In the genomic region with DNA sequence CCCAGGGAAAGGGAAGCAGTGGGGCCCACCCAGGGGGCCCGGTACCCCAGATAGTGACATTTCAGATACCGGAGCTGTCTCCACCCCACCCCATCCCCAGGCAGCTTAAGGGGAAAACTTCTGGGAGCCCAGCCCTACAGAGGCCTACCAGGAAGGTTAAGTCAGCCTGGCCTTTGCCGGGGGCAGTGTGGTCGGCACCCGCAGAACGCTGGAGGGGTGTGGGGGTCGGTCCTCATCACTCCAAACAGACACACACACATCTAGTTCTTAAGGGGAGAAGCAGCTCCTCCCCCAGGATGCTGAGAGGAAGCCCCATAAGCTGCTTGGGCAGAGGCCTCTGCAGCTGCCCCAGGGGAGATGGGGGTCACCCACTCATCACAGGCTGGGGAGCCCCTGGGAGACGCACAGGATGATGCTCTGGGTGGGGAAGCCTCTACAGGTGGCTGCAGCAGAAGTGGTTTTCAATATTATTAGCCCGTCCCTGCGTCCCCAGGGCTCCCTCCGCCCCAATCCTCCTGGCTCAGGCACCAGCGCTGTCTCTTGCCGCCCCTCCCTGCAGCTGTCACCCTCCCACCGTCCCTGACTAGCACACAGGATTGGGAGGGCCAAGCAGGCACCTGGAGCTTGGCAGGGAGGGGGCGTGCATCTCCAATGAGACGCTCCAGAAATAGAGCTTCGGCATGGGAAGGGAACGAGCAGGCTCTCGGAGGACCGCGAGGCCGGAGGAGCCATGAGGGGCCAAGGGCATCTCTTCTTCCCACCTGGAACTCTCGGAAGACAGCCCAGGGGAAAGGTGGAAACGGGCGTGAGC, we compare ENCODE assay signal across 10 cellular contexts. TPM values are rescaled to one million over a fixed set of nuclear protein-coding genes. Genes with fewer than 3 reads are reported as not detected.
DNase-seq lines count a peak whose midpoint lies in the region; ATAC-seq, FAIRE-seq and TF ChIP-seq lines count a peak whose summit lies in the region.
"Had no signal": no experiment of that assay in that cellular context is flagged by ENCODE, and none has a peak within 500 bp of the region (broad histone marks: within the 10 kb centered on the region; RNA-seq: fewer than 3 reads in every experiment).

No MANE protein-coding gene starts in this region.

- no peak for TF ChIP-seq EP300 in H1 (IDR thresholded peaks at IDR 0.05; ENCODE audit: borderline replicate concordance in 1 of 2, low read depth in 2 of 2, low read length in 2 of 2)

- H3K4me2 ChIP-seq in Loucy (ENCODE audit: low read depth, low read length, poor library complexity, severe bottlenecking) (peak overlapping the region; percentile 3), H1 (ENCODE audit: insufficient read depth in 1 of 2, low read depth in 2 of 2, low read length in 2 of 2) (peak overlapping the region; percentile 57 to 58; a peak in 3 of 4 replicates), MM.1S (ENCODE audit: low read depth, low read length) (no peak overlapping the region)

- H3K79me1 ChIP-seq in H1 (ENCODE audit: low read depth, low read length): no peaks in the 10 kb centered on the region; the same call in 1 of the 2 replicates

- H3K14ac ChIP-seq in H1 (ENCODE audit: insufficient read length): no peak overlapping the region

- no peak overlapping the region for H4K8ac ChIP-seq in H1 (ENCODE audit: extremely low read depth, insufficient read depth, low read length)

- no peak overlapping the region for H2BK120ac ChIP-seq in H1 (replicated peaks; ENCODE audit: low read depth, low read length)

- no peak overlapping the region for H2AK5ac ChIP-seq in H1 (ENCODE audit: low read depth, low read length)

- H3K27ac ChIP-seq in right atrium auricular region (peak overlapping the region; percentile 67 to 79), heart left ventricle (peak overlapping the region in 3 of 12 donors; percentile 67 to 84 (median 79)), H1 (ENCODE audit: low read depth, low read length) (no peak overlapping the region), uterus (peak overlapping the region; percentile 79 to 93), MM.1S (ENCODE audit: low read length) (no peak overlapping the region)

- CTCF ChIA-PET in H1 (lab: Charles Lee; ENCODE audit: partially characterized antibody): interaction anchor here (0.5 to 1.8 kb wide), 15 partner anchors 12 to 1064 kb away, joined by 3 to 10 read pairs (median 3); no protein-coding TSS in a partner anchor

- H4K91ac ChIP-seq in H1 (replicated peaks; ENCODE audit: insufficient read length, low read length): no peak overlapping the region

- no peak overlapping the region for H3K4ac ChIP-seq in H1 (replicated peaks; ENCODE audit: insufficient read length, low read depth, low read length)

- H3K36me3 ChIP-seq in right atrium auricular region: no peaks in the 10 kb centered on the region
- no peaks in the 10 kb centered on the region for H3K36me3 ChIP-seq in heart left ventricle
- no peaks in the 10 kb centered on the region for H3K36me3 ChIP-seq in Loucy (ENCODE audit: insufficient read depth, low read length)
- H3K36me3 ChIP-seq in H1 (ENCODE audit: control insufficient read depth in 2 of 4, insufficient read depth in 4 of 4, low read length in 3 of 4): no peaks in the 10 kb centered on the region
- no peaks in the 10 kb centered on the region for H3K36me3 ChIP-seq in uterus
- H3K36me3 ChIP-seq in MM.1S (replicated peaks; ENCODE audit: insufficient read depth, low read length): no peaks in the 10 kb centered on the region
- H3K36me3 ChIP-seq: thoracic aorta had no signal

- ATAC-seq in heart left ventricle (no peak), HG03039 (IDR thresholded peaks at IDR 0.05; ENCODE audit: unreplicated experiment) (no peak)

- H3K4me1 ChIP-seq in right atrium auricular region: peaks cover 0 to 63% of the 10 kb centered on the region in 2 donors
- peaks cover 8 to 88% (median 57%) of the 10 kb centered on the region in 12 donors for H3K4me1 ChIP-seq in heart left ventricle
- peaks cover 44% of the 10 kb centered on the region for H3K4me1 ChIP-seq in Loucy (ENCODE audit: insufficient read depth, low read length, poor library complexity, severe bottlenecking)
- peaks cover 0 to 20% (median 10%) of the 10 kb centered on the region in 4 experiments; a peak in 6 of 7 replicates for H3K4me1 ChIP-seq in H1 (replicated peaks in 1 of 4; ENCODE audit: control insufficient read depth in 3 of 4, insufficient read depth in 4 of 4, low read length in 3 of 4)
- peaks cover 0 to 11% of the 10 kb centered on the region in 2 donors for H3K4me1 ChIP-seq in uterus
- no peaks in the 10 kb centered on the region for H3K4me1 ChIP-seq in MM.1S (ENCODE audit: low read length)

- H4K20me1 ChIP-seq in Loucy (ENCODE audit: insufficient read depth, low read length, poor library complexity, severe bottlenecking) (no peaks in the 10 kb centered on the region), H1 (replicated peaks in 1 of 2; ENCODE audit: control insufficient read depth in 1 of 2, insufficient read depth in 2 of 2, low read length in 2 of 2) (peaks cover 4 to 6% of the 10 kb centered on the region in 2 experiments), MM.1S (ENCODE audit: insufficient read depth, low read length) (no peaks in the 10 kb centered on the region)

- no peak overlapping the region; the same call in 1 of the 2 replicates for H2BK5ac ChIP-seq in H1 (ENCODE audit: low read depth, low read length)

- peak overlapping the region; percentile 84; the same call in 1 of the 2 replicates for H2BK12ac ChIP-seq in H1 (ENCODE audit: low read depth, low read length)

- H3K56ac ChIP-seq in H1 (replicated peaks; ENCODE audit: insufficient read length, low read depth, low read length): no peak overlapping the region

- TF ChIP-seq POLR2A in heart left ventricle (IDR thresholded peaks at IDR 0.05) (no peak), H1 (IDR thresholded peaks at IDR 0.05; ENCODE audit: control extremely low read depth in 1 of 2, low read depth in 2 of 2, low read length in 2 of 2) (no peak), uterus (IDR thresholded peaks at IDR 0.05) (no peak)

- H3K9me2 ChIP-seq in Loucy (replicated peaks; ENCODE audit: low read depth, low read length): no peaks in the 10 kb centered on the region
- H3K9me2 ChIP-seq in MM.1S (replicated peaks; ENCODE audit: insufficient read depth, low read length): no peaks in the 10 kb centered on the region

- DNase-seq in right atrium auricular region (ENCODE audit: low spot score) (no peak), heart left ventricle (no peak), H1 (ENCODE audit: low read depth in 1 of 2, low spot score in 2 of 2) (peak in 1 of 2 experiments; percentile 69), uterus (no peak), NCI-H2029 treated with DMSO at 0.1 percent for 48 hours (lab: John Stamatoyannopoulos, UW) (no peak), MM.1S (no peak)
- DNase-seq: Calu3 had no signal

- H3K79me2 ChIP-seq in Loucy (ENCODE audit: insufficient read depth, low read length) (no peaks in the 10 kb centered on the region), H1 (ENCODE audit: control insufficient read depth in 1 of 2, insufficient read depth in 2 of 2, low read length in 2 of 2) (peaks cover 0 to 2% of the 10 kb centered on the region in 2 experiments; a peak in 1 of 4 replicates), MM.1S (ENCODE audit: low read length) (no peaks in the 10 kb centered on the region)

- no peak overlapping the region for H2BK15ac ChIP-seq in H1 (ENCODE audit: low read length)

- H2BK20ac ChIP-seq in H1 (ENCODE audit: low read length): no peak overlapping the region

- H3K4me3 ChIP-seq in right atrium auricular region: no peak overlapping the region
- H3K4me3 ChIP-seq in heart left ventricle: no peak overlapping the region
- no peak overlapping the region for H3K4me3 ChIP-seq in Loucy (ENCODE audit: low read length, poor library complexity, severe bottlenecking)
- H3K4me3 ChIP-seq in H1 (ENCODE audit: extremely low read depth in 1 of 4, insufficient read depth in 2 of 4, low read depth in 3 of 4, low read length in 4 of 4): peak overlapping the region in 1 of 4 experiments; percentile 21; a peak in 1 of 8 replicates
- H3K4me3 ChIP-seq in uterus: no peak overlapping the region
- H3K4me3 ChIP-seq in MM.1S (ENCODE audit: low read length): no peak overlapping the region

- no peaks in the 10 kb centered on the region for H3K27me3 ChIP-seq in right atrium auricular region
- H3K27me3 ChIP-seq in heart left ventricle: no peaks in the 10 kb centered on the region
- no peaks in the 10 kb centered on the region for H3K27me3 ChIP-seq in Loucy (ENCODE audit: insufficient read depth, low read length, poor library complexity, severe bottlenecking)
- H3K27me3 ChIP-seq in H1 (replicated peaks in 1 of 4; ENCODE audit: control insufficient read depth in 3 of 4, extremely low read depth in 1 of 4, insufficient read depth in 3 of 4, low read length in 3 of 4): peaks cover 0 to 28% (median 19%) of the 10 kb centered on the region in 4 experiments; a peak in 5 of 7 replicates
- H3K27me3 ChIP-seq in uterus: no peaks in the 10 kb centered on the region
- peaks cover 93% of the 10 kb centered on the region for H3K27me3 ChIP-seq in MM.1S (replicated peaks; ENCODE audit: insufficient read depth, low read length)

- H3K9me3 ChIP-seq in right atrium auricular region (no peaks in the 10 kb centered on the region), heart left ventricle (no peaks in the 10 kb centered on the region), Loucy (ENCODE audit: insufficient read depth, low read depth, low read length) (no peaks in the 10 kb centered on the region), H1 (ENCODE audit: insufficient read depth in 2 of 2, low read depth in 1 of 2, low read length in 1 of 2) (no peaks in the 10 kb centered on the region), uterus (no peaks in the 10 kb centered on the region), MM.1S (replicated peaks; ENCODE audit: insufficient read depth, low read length) (no peaks in the 10 kb centered on the region)
- H3K9me3 ChIP-seq: thoracic aorta had no signal

- no peak for TF ChIP-seq RAD21 in H1 (IDR thresholded peaks at IDR 0.05 in 1 of 2, conservative IDR thresholded peaks at IDR 0.05 in 1 of 2; ENCODE audit: low read depth in 2 of 2, low read length in 2 of 2)

- WGBS in heart left ventricle, 4 donors: 61 to 68% (median 64%) methylated on average over 13 to 25 of the region's 25 CpGs
- WGBS in H1 (ENCODE audit: extremely low coverage in 1 of 2, insufficient coverage in 1 of 2, insufficient read length in 1 of 2, insufficient replicate concordance in 2 of 2, low coverage in 1 of 2, low lambda C conversion rate in 2 of 2, missing lambda C conversion rate in 1 of 2), 2 experiments: 43% methylated on average over 25 of the region's 25 CpGs; no CpG with 5 or more reads in 1 of the 2 experiments

- TF ChIP-seq CTCF in right atrium auricular region (IDR thresholded peaks at IDR 0.05): no peak
- TF ChIP-seq CTCF in heart left ventricle (IDR thresholded peaks at IDR 0.05): no peak
- no peak for TF ChIP-seq CTCF in Loucy (conservative IDR thresholded peaks at IDR 0.05; ENCODE audit: low read length)
- no peak for TF ChIP-seq CTCF in H1 (IDR thresholded peaks at IDR 0.05; ENCODE audit: control extremely low read depth in 1 of 3, insufficient read depth in 1 of 3, low read depth in 1 of 3, low read length in 3 of 3)
- TF ChIP-seq CTCF in uterus (IDR thresholded peaks at IDR 0.05): no peak
- no peak for TF ChIP-seq CTCF in MM.1S (IDR thresholded peaks at IDR 0.05; ENCODE audit: low read length)

- H2AFZ ChIP-seq in Loucy (ENCODE audit: low read length) (no peak overlapping the region), H1 (ENCODE audit: low read length) (no peak overlapping the region), MM.1S (ENCODE audit: low read length) (no peak overlapping the region)

- no peak overlapping the region for H3K23ac ChIP-seq in H1 (ENCODE audit: insufficient read length)

- H3K18ac ChIP-seq in H1 (ENCODE audit: extremely low read depth, low read length): peak overlapping the region; percentile 2; the same call in 1 of the 2 replicates

- POLR2A ChIA-PET in H1 (lab: Charles Lee; ENCODE audit: partially characterized antibody): interaction anchor here (0.8 to 1.6 kb wide), 2 partner anchors 17 to 20 kb away, joined by 4 to 5 read pairs; no protein-coding TSS in a partner anchor

- intact Hi-C loops in heart left ventricle (cut with DNase I) (loop anchor here in 1 of 10 donors (10.0 kb wide), 1 partner anchor 126 kb away; no protein-coding TSS in a partner anchor), uterus (cut with DNase I; ENCODE audit: low total_unique reads) (no loop called here)

- H3F3A ChIP-seq in Loucy (ENCODE audit: low read depth): no peaks in the 10 kb centered on the region
- no peaks in the 10 kb centered on the region for H3F3A ChIP-seq in MM.1S (ENCODE audit: insufficient read depth, low read length)

- no peak for FAIRE-seq in H1 (lab: Jason Lieb, UNC)

- no peak overlapping the region for H4K5ac ChIP-seq in H1 (ENCODE audit: insufficient read length, low read depth, low read length)

- H3K23me2 ChIP-seq in H1 (ENCODE audit: low read depth, low read length): peaks cover 10% of the 10 kb centered on the region; the same call in 1 of the 2 replicates

- H3K9ac ChIP-seq in Loucy (ENCODE audit: low read depth, low read length, poor library complexity, severe bottlenecking): no peak overlapping the region
- H3K9ac ChIP-seq in H1 (replicated peaks in 1 of 4; ENCODE audit: extremely low read depth in 1 of 4, low read depth in 3 of 4, low read length in 3 of 4): no peak overlapping the region
- H3K9ac ChIP-seq in MM.1S (ENCODE audit: low read length): no peak overlapping the region

RNA-seq across cellular contexts. Expression of a gene that starts 1.4 kb away (rescaled TPM):
- total RNA-seq in right atrium auricular region (100 to 1,000 TPM in 1 of 2 donors, 10 to 100 TPM in 1; 94.9 to 116 TPM), heart left ventricle (100 to 1,000 TPM; 134 to 171 (median 156) TPM), uterus (100 to 1,000 TPM in 2 of 4 donors, 10 to 100 TPM in 2; 35.4 to 192 (median 138) TPM)
- polyA plus RNA-seq in heart left ventricle (10 to 100 TPM; 64.5 to 93.2 TPM), H1 (2011; rRNA removed) (47.2 and 68.0 TPM in 2 replicates)
- 41.4 and 44.8 TPM in 2 replicates for total RNA-seq in H1 (2021; fragmentation: NEBNext Ultra II Directional; extraction: Animal tissue kit (Norgen Biotek cat#: 25700))
- polyA plus RNA-seq in H1 (2011; cell fraction: cytosol; rRNA removed): 42.5 TPM
- polyA plus RNA-seq in H1 (2011; cell fraction: nucleus; rRNA removed): 102 TPM
- 25.2 to 40.6 TPM (median 35.7 TPM) in 4 replicates for polyA plus RNA-seq in H1 (2012, experiment 1 of 2)
- polyA plus RNA-seq in H1 (2012, experiment 2 of 2): 13.2 TPM
- 21.3 TPM for polyA plus RNA-seq in H1 (2013, experiment 1 of 2)
- polyA plus RNA-seq in H1 (2013, experiment 2 of 2): 20.9 TPM
- polyA minus RNA-seq in H1 (2011; rRNA and poly(A)+ RNA removed): 25.8 and 37.2 TPM in 2 replicates
- polyA minus RNA-seq in H1 (2011; cell fraction: cytosol; rRNA and poly(A)+ RNA removed): 27.9 TPM
- polyA minus RNA-seq in H1 (2011; cell fraction: nucleus; rRNA and poly(A)+ RNA removed): 34.7 TPM

Comparison
In these comparisons a context has a peak if more than half of its experiments do, and no peak if none do; other contexts are left out.
1. H3K27ac ChIP-seq: peak in right atrium auricular region (2 of 2) and uterus (2 of 2); none in H1 (single experiment) and MM.1S (single experiment).